26 cellular contexts compared by ENCODE assay signal in genomic region chr1:72271555-72272096, GRCh38. TPM values are rescaled to one million over a fixed set of nuclear protein-coding genes. Genes with fewer than 3 reads are reported as not detected.
"Had no signal": no experiment of that assay in that cellular context is flagged by ENCODE, and none has a peak within 500 bp of the region (broad histone marks: within the 10 kb centered on the region; RNA-seq: fewer than 3 reads in every experiment).

No MANE protein-coding gene starts in this region.

- DNase-seq: dermis blood vessel endothelial cell; effector memory CD4-positive, alpha-beta T cell; foreskin keratinocyte; heart left ventricle; left cardiac atrium; left lung; mesendoderm; midbrain; naive thymus-derived CD4-positive, alpha-beta T cell; nephron progenitor cell; nucleus accumbens; sigmoid colon; stimulated activated CD4-positive, alpha-beta T cell treated with anti-CD3 and anti-CD28 coated beads, Interleukin-2, amount 100 ng/mL, for 24 hours; stimulated activated CD4-positive, alpha-beta T cell treated with anti-CD3 and anti-CD28 coated beads, Interleukin-4, amount 100 ng/mL, for 24 hours; stimulated activated naive CD4-positive, alpha-beta T cell treated with Interleukin-2 at 50 U/mL for 16 hours; substantia nigra; testis; tibial artery had no signal

- H3K9me3 ChIP-seq: esophagus muscularis mucosa, gastroesophageal sphincter, left lung, prostate gland, right atrium auricular region, sigmoid colon, testis, tibial artery had no signal

- H3K4me3 Mint-ChIP-seq: naive thymus-derived CD4-positive, alpha-beta T cell; nephron progenitor cell; stimulated activated effector memory CD8-positive, alpha-beta T cell treated with anti-CD3 and anti-CD28 coated beads, Interleukin-12 subunit alpha, Interleukin-12 subunit beta, amount 100 ng/mL, for 72 hours; type B pancreatic cell had no signal

- H3K4me2 ChIP-seq: hepatocyte had no signal

- H3K4me1 ChIP-seq: foreskin keratinocyte, heart left ventricle, left lung, prostate gland, right atrium auricular region, testis, tibial artery had no signal

- ATAC-seq: foreskin keratinocyte; gastroesophageal sphincter; heart left ventricle; left cardiac atrium; left lung; naive thymus-derived CD4-positive, alpha-beta T cell; stimulated activated effector memory CD8-positive, alpha-beta T cell treated with anti-CD3 and anti-CD28 coated beads, Interleukin-12 subunit alpha, Interleukin-12 subunit beta, amount 100 ng/mL, for 72 hours had no signal

- H3K27me3 ChIP-seq: esophagus muscularis mucosa, foreskin keratinocyte, gastroesophageal sphincter, heart left ventricle, hepatocyte, left lung, right atrium auricular region, sigmoid colon, testis, tibial artery had no signal

- H3K9me3 Mint-ChIP-seq: nephron progenitor cell, type B pancreatic cell had no signal

- H2AFZ ChIP-seq: hepatocyte had no signal

- H3K27ac ChIP-seq: coronary artery, esophagus muscularis mucosa, foreskin keratinocyte, gastroesophageal sphincter, heart left ventricle, hepatocyte, left lung, prostate gland, right atrium auricular region, sigmoid colon, testis, tibial artery had no signal

- H3K79me2 ChIP-seq: hepatocyte had no signal

- H3K4me1 Mint-ChIP-seq: nephron progenitor cell; stimulated activated effector memory CD8-positive, alpha-beta T cell treated with anti-CD3 and anti-CD28 coated beads, Interleukin-12 subunit alpha, Interleukin-12 subunit beta, amount 100 ng/mL, for 72 hours had no signal

- H3K36me3 ChIP-seq: esophagus muscularis mucosa, gastroesophageal sphincter, heart left ventricle, left lung, prostate gland, right atrium auricular region, sigmoid colon, tibial artery had no signal

- H3K27ac Mint-ChIP-seq: naive thymus-derived CD4-positive, alpha-beta T cell; nephron progenitor cell; stimulated activated effector memory CD8-positive, alpha-beta T cell treated with anti-CD3 and anti-CD28 coated beads, Interleukin-12 subunit alpha, Interleukin-12 subunit beta, amount 100 ng/mL, for 72 hours; type B pancreatic cell had no signal

- H3K36me3 Mint-ChIP-seq: naive thymus-derived CD4-positive, alpha-beta T cell; stimulated activated effector memory CD8-positive, alpha-beta T cell treated with anti-CD3 and anti-CD28 coated beads, Interleukin-12 subunit alpha, Interleukin-12 subunit beta, amount 100 ng/mL, for 72 hours; type B pancreatic cell had no signal

- H3K4me3 ChIP-seq: coronary artery, esophagus muscularis mucosa, gastroesophageal sphincter, heart left ventricle, hepatocyte, left lung, prostate gland, right atrium auricular region, sigmoid colon, testis, tibial artery had no signal

RNA-seq across cellular contexts. Expression of gene NEGR1, which starts 10.7 kb away (rescaled TPM):
- polyA plus RNA-seq: naive thymus-derived CD4-positive, alpha-beta T cell had no signal
